In the genomic region with DNA sequence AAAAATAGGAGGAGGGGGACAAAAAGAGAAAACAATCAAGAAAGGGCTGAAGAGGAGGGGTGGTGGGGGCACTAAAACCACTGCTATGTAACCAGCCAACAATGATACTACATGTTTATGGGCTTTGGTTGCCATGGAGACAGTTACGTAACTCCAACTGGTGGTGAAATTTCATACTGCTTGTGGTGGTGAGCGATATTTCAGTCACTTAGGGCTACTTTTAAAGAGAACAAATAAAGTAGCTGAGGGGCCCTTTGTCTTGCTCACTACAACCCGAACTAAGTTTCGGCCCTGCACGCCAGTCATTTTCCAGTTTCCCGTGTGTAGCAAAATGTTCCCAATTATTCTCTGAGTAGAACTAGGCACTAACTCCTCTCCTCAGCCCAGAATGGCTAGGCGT, we compare ENCODE assay signal across 11 cellular contexts.
DNase-seq lines count a peak whose midpoint lies in the region; ATAC-seq and TF ChIP-seq lines count a peak whose summit lies in the region.
"Had no signal": no experiment of that assay in that cellular context is flagged by ENCODE, and none has a peak within 500 bp of the region (broad histone marks: within the 10 kb centered on the region; RNA-seq: fewer than 3 reads in every experiment).

No MANE protein-coding gene starts in this region.

- in situ Hi-C loops in KBM-7 (cut with MboI; ENCODE audit: low pct_unique_long_range_greater_than_20kb, low sequenced_read_pairs), result no loop called here

- peak; percentile 61 for ATAC-seq in left lobe of liver
- no peak for ATAC-seq in HG02973 (IDR thresholded peaks at IDR 0.05; ENCODE audit: unreplicated experiment)
- ATAC-seq in SK-N-SH treated with all-trans-retinoic acid at 6 μM for 48 hours, result no peak
- ATAC-seq in stimulated activated naive CD8-positive, alpha-beta T cell treated with anti-CD3 and anti-CD28 coated beads, Interleukin-15, Interleukin-2, amounts not matched to agents 100 U/mL and 50 U/mL, for 24 hours, result no peak

- DNase-seq in Ammon's horn (ENCODE audit: low spot score) (peak; percentile 1), KBM-7 (peak; percentile 87), SKM-1 (lab: John Stamatoyannopoulos, UW; ENCODE audit: unreplicated experiment) (peak; percentile 34), left lobe of liver (ENCODE audit: low spot score) (peak; percentile 34), iPS-NIHi7 (ENCODE audit: extremely low spot score) (no peak)
- no peak for DNase-seq in stimulated activated naive CD8-positive, alpha-beta T cell treated with anti-CD3 and anti-CD28 coated beads, Interleukin-15, Interleukin-2, amounts not matched to agents 100 U/mL and 50 U/mL, for 24 hours
- DNase-seq: GOT3, NCI-H1105 treated with DMSO at 0.1 percent for 48 hours, testis had no signal

TF ChIP-seq in SK-N-SH treated with all-trans-retinoic acid at 6 μM for 48 hours, 23 proteins besides CTCF, POLR2A, EP300 and RAD21:
- TF ChIP-seq CREB5 (CRISPR knock-in tag; IDR thresholded peaks at IDR 0.05; ENCODE audit: low read depth) (no peak), ESRRG (CRISPR knock-in tag; IDR thresholded peaks at IDR 0.05) (no peak), RARB (CRISPR knock-in tag; IDR thresholded peaks at IDR 0.05) (no peak), ZNF70 (CRISPR knock-in tag; IDR thresholded peaks at IDR 0.05) (no peak), TOX (CRISPR knock-in tag; IDR thresholded peaks at IDR 0.05; ENCODE audit: borderline replicate concordance) (no peak), BACH2 (CRISPR knock-in tag; IDR thresholded peaks at IDR 0.05; ENCODE audit: borderline replicate concordance) (no peak), ISL1 (CRISPR knock-in tag; IDR thresholded peaks at IDR 0.05) (no peak), ZNF565 (CRISPR knock-in tag; conservative IDR thresholded peaks at IDR 0.05; ENCODE audit: low read depth) (no peak), TCF4 (CRISPR knock-in tag; IDR thresholded peaks at IDR 0.05; ENCODE audit: borderline replicate concordance) (no peak), ZFP3 (CRISPR knock-in tag; IDR thresholded peaks at IDR 0.05) (no peak), CSDC2 (CRISPR knock-in tag; IDR thresholded peaks at IDR 0.05) (no peak), ARNTL (CRISPR knock-in tag; IDR thresholded peaks at IDR 0.05; ENCODE audit: borderline replicate concordance, low read depth) (no peak)
- TF ChIP-seq, protein P1, sequence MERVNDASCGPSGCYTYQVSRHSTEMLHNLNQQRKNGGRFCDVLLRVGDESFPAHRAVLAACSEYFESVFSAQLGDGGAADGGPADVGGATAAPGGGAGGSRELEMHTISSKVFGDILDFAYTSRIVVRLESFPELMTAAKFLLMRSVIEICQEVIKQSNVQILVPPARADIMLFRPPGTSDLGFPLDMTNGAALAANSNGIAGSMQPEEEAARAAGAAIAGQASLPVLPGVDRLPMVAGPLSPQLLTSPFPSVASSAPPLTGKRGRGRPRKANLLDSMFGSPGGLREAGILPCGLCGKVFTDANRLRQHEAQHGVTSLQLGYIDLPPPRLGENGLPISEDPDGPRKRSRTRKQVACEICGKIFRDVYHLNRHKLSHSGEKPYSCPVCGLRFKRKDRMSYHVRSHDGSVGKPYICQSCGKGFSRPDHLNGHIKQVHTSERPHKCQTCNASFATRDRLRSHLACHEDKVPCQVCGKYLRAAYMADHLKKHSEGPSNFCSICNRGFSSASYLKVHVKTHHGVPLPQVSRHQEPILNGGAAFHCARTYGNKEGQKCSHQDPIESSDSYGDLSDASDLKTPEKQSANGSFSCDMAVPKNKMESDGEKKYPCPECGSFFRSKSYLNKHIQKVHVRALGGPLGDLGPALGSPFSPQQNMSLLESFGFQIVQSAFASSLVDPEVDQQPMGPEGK (CRISPR knock-in tag; IDR thresholded peaks at IDR 0.05; ENCODE audit: borderline replicate concordance), result no peak
- TF ChIP-seq, protein P2, sequence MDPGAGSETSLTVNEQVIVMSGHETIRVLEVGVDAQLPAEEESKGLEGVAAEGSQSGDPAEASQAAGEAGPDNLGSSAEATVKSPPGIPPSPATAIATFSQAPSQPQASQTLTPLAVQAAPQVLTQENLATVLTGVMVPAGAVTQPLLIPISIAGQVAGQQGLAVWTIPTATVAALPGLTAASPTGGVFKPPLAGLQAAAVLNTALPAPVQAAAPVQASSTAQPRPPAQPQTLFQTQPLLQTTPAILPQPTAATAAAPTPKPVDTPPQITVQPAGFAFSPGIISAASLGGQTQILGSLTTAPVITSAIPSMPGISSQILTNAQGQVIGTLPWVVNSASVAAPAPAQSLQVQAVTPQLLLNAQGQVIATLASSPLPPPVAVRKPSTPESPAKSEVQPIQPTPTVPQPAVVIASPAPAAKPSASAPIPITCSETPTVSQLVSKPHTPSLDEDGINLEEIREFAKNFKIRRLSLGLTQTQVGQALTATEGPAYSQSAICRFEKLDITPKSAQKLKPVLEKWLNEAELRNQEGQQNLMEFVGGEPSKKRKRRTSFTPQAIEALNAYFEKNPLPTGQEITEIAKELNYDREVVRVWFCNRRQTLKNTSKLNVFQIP (CRISPR knock-in tag; IDR thresholded peaks at IDR 0.05; ENCODE audit: borderline replicate concordance, low read depth), result no peak

Comparison
In these comparisons a context has a peak if more than half of its experiments do, and no peak if none do; other contexts are left out.
1. DNase-seq: peak in Ammon's horn (single experiment), KBM-7 (single experiment), SKM-1 (single experiment) and left lobe of liver (single experiment); none in iPS-NIHi7 (single experiment) and stimulated activated naive CD8-positive, alpha-beta T cell treated with anti-CD3 and anti-CD28 coated beads, Interleukin-15, Interleukin-2, amounts not matched to agents 100 U/mL and 50 U/mL, for 24 hours (single experiment).